17 cellular contexts compared by ENCODE assay signal in the genomic region with DNA sequence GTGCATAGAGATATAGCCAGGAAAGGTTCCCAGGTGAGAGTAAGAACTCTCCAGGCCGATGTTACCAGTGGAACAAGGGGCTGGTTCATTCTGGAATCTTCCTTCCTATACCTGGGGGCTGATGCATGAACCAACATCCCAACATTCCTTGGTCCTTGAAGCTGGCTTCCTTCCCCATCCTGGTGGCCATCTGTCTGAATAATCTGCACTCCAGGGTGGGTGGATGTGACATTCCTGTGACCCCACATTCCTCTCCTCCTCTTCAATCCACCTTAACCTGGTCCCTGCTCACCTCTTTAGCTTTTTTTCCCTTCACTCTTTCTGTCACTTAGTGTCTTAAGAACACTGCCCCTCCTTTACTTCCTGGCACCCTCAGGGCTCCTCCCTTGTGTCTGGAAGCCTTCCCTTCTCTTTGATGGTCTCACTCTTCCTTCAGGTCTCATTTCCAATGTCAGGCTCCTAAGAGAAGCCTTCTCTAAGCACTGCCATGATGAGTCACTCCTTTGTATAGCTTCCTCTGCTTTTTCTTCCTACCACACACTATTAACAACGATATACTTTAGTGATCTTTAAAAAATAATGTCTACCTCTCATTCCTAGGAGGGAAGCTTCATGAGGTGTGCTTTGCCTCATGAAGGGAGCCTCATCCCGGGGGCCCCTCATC.
DNase-seq lines count a peak whose midpoint lies in the region; ATAC-seq and TF ChIP-seq lines count a peak whose summit lies in the region.
"Had no signal": no experiment of that assay in that cellular context is flagged by ENCODE, and none has a peak within 500 bp of the region (broad histone marks: within the 10 kb centered on the region; RNA-seq: fewer than 3 reads in every experiment).

No MANE protein-coding gene starts in this region.

- no peak for TF ChIP-seq RAD21 in IMR-90 (IDR thresholded peaks at IDR 0.05; ENCODE audit: low read length)

- no peaks in the 10 kb centered on the region for H3K79me1 ChIP-seq in IMR-90 (ENCODE audit: low read depth in 1 of 2, low read length in 2 of 2)

- peak overlapping the region; percentile 34 for H3K27ac Mint-ChIP-seq in Caco-2 (ENCODE audit: unreplicated experiment)
- H3K27ac Mint-ChIP-seq in activated T-helper 2 cell treated with anti-CD3 and anti-CD28 coated beads, Interferon-gamma antibody, Interleukin-2, Interleukin-4, amounts not matched to agents 10 μg/mL and 5 μg/mL and 100 μg/mL, durations not matched to agents 14 hours and 24 hours and 36 hours: no peak overlapping the region
- H3K27ac Mint-ChIP-seq: GM23338, HFFc6 had no signal

- H4K91ac ChIP-seq in IMR-90 (ENCODE audit: insufficient read depth, low read depth, low read length): 0 out of 2 replicates have a peak overlapping the region, but pooled peaks have one; percentile 41

- H3K56ac ChIP-seq in IMR-90 (ENCODE audit: extremely low read depth, insufficient read depth, low read length): no peak overlapping the region

- peaks cover 18% of the 10 kb centered on the region for H3K4me1 Mint-ChIP-seq in Caco-2 (ENCODE audit: low read depth, unreplicated experiment)
- no peaks in the 10 kb centered on the region for H3K4me1 Mint-ChIP-seq in activated T-helper 2 cell treated with anti-CD3 and anti-CD28 coated beads, Interferon-gamma antibody, Interleukin-2, Interleukin-4, amounts not matched to agents 10 μg/mL and 5 μg/mL and 100 μg/mL, durations not matched to agents 14 hours and 24 hours and 36 hours (ENCODE audit: low read depth)
- H3K4me1 Mint-ChIP-seq: GM23338 had no signal

- peak overlapping the region; percentile 0 for H3K4me3 Mint-ChIP-seq in Caco-2 (ENCODE audit: unreplicated experiment)
- H3K4me3 Mint-ChIP-seq in activated T-helper 2 cell treated with anti-CD3 and anti-CD28 coated beads, Interferon-gamma antibody, Interleukin-2, Interleukin-4, amounts not matched to agents 10 μg/mL and 5 μg/mL and 100 μg/mL, durations not matched to agents 14 hours and 24 hours and 36 hours (ENCODE audit: low read depth): no peak overlapping the region
- H3K4me3 Mint-ChIP-seq: GM23338, HFFc6 had no signal

- no peak overlapping the region for H3K4me2 ChIP-seq in IMR-90 (ENCODE audit: low read depth, low read length)
- H3K4me2 ChIP-seq: GM23338 had no signal

- H2BK5ac ChIP-seq in IMR-90 (ENCODE audit: low read depth, low read length, poor library complexity, severe bottlenecking): no peak overlapping the region

- no peak overlapping the region for H3K9ac ChIP-seq in IMR-90 (ENCODE audit: low read depth, low read length)

- in situ Hi-C loops in IMR-90 (cut with MboI; ENCODE audit: low sequenced_read_pairs) (no loop called here), T47D (cut with HindIII; ENCODE audit: low pct_unique_long_range_greater_than_20kb, low sequenced_read_pairs) (no loop called here)

- TF ChIP-seq CTCF in Caco-2 (IDR thresholded peaks at IDR 0.05; ENCODE audit: insufficient read depth in 1 of 2, low read depth in 1 of 2, low read length in 1 of 2, severe bottlenecking in 1 of 2, unreplicated experiment in 1 of 2) (no peak), IMR-90 (conservative IDR thresholded peaks at IDR 0.05; ENCODE audit: low read depth, low read length) (no peak), uterus (IDR thresholded peaks at IDR 0.05) (no peak)

- H3K14ac ChIP-seq in IMR-90 (replicated peaks; ENCODE audit: low read depth, low read length): 0 out of 2 replicates have a peak overlapping the region, but pooled peaks have one; percentile 73

- H3K36me3 ChIP-seq in Caco-2 (ENCODE audit: control insufficient read depth, insufficient read depth, low read length) (no peaks in the 10 kb centered on the region), IMR-90 (ENCODE audit: control insufficient read depth, insufficient read depth, low read length) (no peaks in the 10 kb centered on the region), uterus (no peaks in the 10 kb centered on the region)
- H3K36me3 ChIP-seq: SJSA1 had no signal

- peak overlapping the region; percentile 89; the same call in 2 of the 3 replicates for H2BK15ac ChIP-seq in IMR-90 (ENCODE audit: low read depth, low read length)

- H3K23ac ChIP-seq in IMR-90 (ENCODE audit: low read depth, low read length): 0 out of 2 replicates have a peak overlapping the region, but pooled peaks have one; percentile 85

- dilution Hi-C loops in IMR-90 (cut with HindIII; ENCODE audit: low sequenced_read_pairs, unreplicated experiment): no loop called here

- H3K4me3 ChIP-seq in Caco-2 (ENCODE audit: low read depth, low read length) (no peak overlapping the region), IMR-90 (ENCODE audit: insufficient read depth, low read depth, low read length) (no peak overlapping the region), uterus (no peak overlapping the region)
- H3K4me3 ChIP-seq: GM23338, SJSA1 had no signal

- H3K27ac ChIP-seq in IMR-90 (ENCODE audit: insufficient read depth, low read length) (no peak overlapping the region), uterus (no peak overlapping the region)
- H3K27ac ChIP-seq: SJSA1 had no signal

- no peaks in the 10 kb centered on the region for H3K27me3 ChIP-seq in Caco-2 (replicated peaks; ENCODE audit: control insufficient read depth, insufficient read depth, low read length)
- no peaks in the 10 kb centered on the region for H3K27me3 ChIP-seq in IMR-90 (ENCODE audit: control insufficient read depth, insufficient read depth, low read length)
- no peaks in the 10 kb centered on the region for H3K27me3 ChIP-seq in uterus

- no peak overlapping the region for H4K5ac ChIP-seq in IMR-90 (ENCODE audit: low read depth, low read length)

- H3K18ac ChIP-seq in IMR-90 (ENCODE audit: low read depth, low read length): no peak overlapping the region

- no peak for TF ChIP-seq POLR2A in IMR-90 (IDR thresholded peaks at IDR 0.05; ENCODE audit: low read depth, low read length)
- no peak for TF ChIP-seq POLR2A in uterus (IDR thresholded peaks at IDR 0.05)

- H3K27me3 Mint-ChIP-seq in Caco-2 (ENCODE audit: insufficient read depth, unreplicated experiment): no peaks in the 10 kb centered on the region
- peaks cover 3% of the 10 kb centered on the region for H3K27me3 Mint-ChIP-seq in activated T-helper 2 cell treated with anti-CD3 and anti-CD28 coated beads, Interferon-gamma antibody, Interleukin-2, Interleukin-4, amounts not matched to agents 10 μg/mL and 5 μg/mL and 100 μg/mL, durations not matched to agents 14 hours and 24 hours and 36 hours (ENCODE audit: low read depth)

- intact Hi-C loops in Caco-2 (cut with micrococcal nuclease; ENCODE audit: unreplicated experiment) (loop anchor here (1.0 to 5.0 kb wide), 2 partner anchors 21 to 209 kb away; partner anchors contain the start of gene STC2), IMR-90 (cut with micrococcal nuclease) (loop anchor here (2.0 kb wide), 1 partner anchor 19 kb away; no protein-coding TSS in a partner anchor), uterus (cut with DNase I; ENCODE audit: low total_unique reads) (no loop called here)
- intact Hi-C loops in activated T-helper 2 cell treated with anti-CD3 and anti-CD28 coated beads, Interferon-gamma antibody, Interleukin-2, Interleukin-4, amounts not matched to agents 10 μg/mL and 5 μg/mL and 100 μg/mL, durations not matched to agents 14 hours and 24 hours and 36 hours (cut with micrococcal nuclease): no loop called here

- no CpG with 5 or more reads among the region's 3 CpGs for whole genome bisulfite sequencing in IMR-90 (ENCODE audit: extremely low coverage in 2 of 2, insufficient read length in 1 of 2), 2 experiments

- H3K9me1 ChIP-seq in IMR-90 (ENCODE audit: insufficient read depth, low read length): peaks cover 6% of the 10 kb centered on the region

- no peak overlapping the region for H2AK9ac ChIP-seq in IMR-90 (replicated peaks; ENCODE audit: low read depth, low read length, poor library complexity)

- peak overlapping the region; percentile 73 for H2AFZ ChIP-seq in IMR-90 (replicated peaks; ENCODE audit: low read length, poor library complexity)
- H2AFZ ChIP-seq: GM23338 had no signal

- CTCF ChIA-PET in Caco-2 (lab: Charles Lee): no interaction called here
- CTCF ChIA-PET in IMR-90 (lab: Yijun Ruan, JAX): no interaction called here

- no peaks in the 10 kb centered on the region for H4K20me1 ChIP-seq in IMR-90 (ENCODE audit: insufficient read depth, low read length)

- ATAC-seq in IMR-90 (ENCODE audit: low read depth): peak; percentile 74
- ATAC-seq: GM23338 had no signal

- peak overlapping the region; percentile 53; the same call in 1 of the 2 replicates for H2BK20ac ChIP-seq in IMR-90 (ENCODE audit: low read depth, low read length)

- H2AK5ac ChIP-seq in IMR-90 (ENCODE audit: low read depth, low read length): peak overlapping the region; percentile 78; the same call in 1 of the 2 replicates

- H3K4me1 ChIP-seq in Caco-2 (peaks cover 35% of the 10 kb centered on the region), IMR-90 (ENCODE audit: control insufficient read depth, insufficient read depth, low read length) (no peaks in the 10 kb centered on the region; the same call in 1 of the 2 replicates), uterus (no peaks in the 10 kb centered on the region)
- H3K4me1 ChIP-seq: SJSA1 had no signal

- peaks cover 13% of the 10 kb centered on the region for H3K9me3 Mint-ChIP-seq in Caco-2 (ENCODE audit: unreplicated experiment)
- H3K9me3 Mint-ChIP-seq in activated T-helper 2 cell treated with anti-CD3 and anti-CD28 coated beads, Interferon-gamma antibody, Interleukin-2, Interleukin-4, amounts not matched to agents 10 μg/mL and 5 μg/mL and 100 μg/mL, durations not matched to agents 14 hours and 24 hours and 36 hours: no peaks in the 10 kb centered on the region
- H3K9me3 Mint-ChIP-seq: GM23338, HFFc6 had no signal

- peak overlapping the region in 1 of 2 experiments; percentile 1; a peak in 1 of 4 replicates for H4K8ac ChIP-seq in IMR-90 (ENCODE audit: low read depth in 2 of 2, low read length in 2 of 2)

- DNase-seq in Caco-2: peak in 1 of 2 experiments; percentile 72
- peak; percentile 48 for DNase-seq in IMR-90
- peak; percentile 15 to 99 for DNase-seq in T47D (ENCODE audit: low read depth in 1 of 2, low spot score in 1 of 2)
- DNase-seq in glomerular visceral epithelial cell (ENCODE audit: extremely low spot score): peak; percentile 25
- no peak for DNase-seq in activated T-helper 2 cell treated with anti-CD3 and anti-CD28 coated beads, Interferon-gamma antibody, Interleukin-2, Interleukin-4, amounts not matched to agents 10 μg/mL and 5 μg/mL and 100 μg/mL, durations not matched to agents 14 hours and 24 hours and 36 hours (ENCODE audit: low spot score)
- DNase-seq in uterus: no peak
- no peak for DNase-seq in activated naive CD4-positive, alpha-beta T cell (lab: John Stamatoyannopoulos, UW)
- no peak for DNase-seq in stimulated activated CD4-positive, alpha-beta T cell treated with anti-CD3 and anti-CD28 coated beads, Interleukin-12 subunit alpha, Interleukin-12 subunit beta, amount 100 ng/mL, for 4 hours
- DNase-seq: C1 segment of cervical spinal cord, DMS153, HFFc6, KG1, NCI-H1417 treated with DMSO at 0.1 percent for 48 hours, NCI-H2029, NCI-H510A had no signal

- peaks cover 4% of the 10 kb centered on the region; the same call in 1 of the 2 replicates for H3K9me3 ChIP-seq in Caco-2
- H3K9me3 ChIP-seq in IMR-90 (ENCODE audit: control insufficient read depth, insufficient read depth, low read length): no peaks in the 10 kb centered on the region
- no peaks in the 10 kb centered on the region for H3K9me3 ChIP-seq in uterus

- peaks cover 5% of the 10 kb centered on the region for H3K36me3 Mint-ChIP-seq in Caco-2 (ENCODE audit: insufficient read depth, unreplicated experiment)
- no peaks in the 10 kb centered on the region for H3K36me3 Mint-ChIP-seq in activated T-helper 2 cell treated with anti-CD3 and anti-CD28 coated beads, Interferon-gamma antibody, Interleukin-2, Interleukin-4, amounts not matched to agents 10 μg/mL and 5 μg/mL and 100 μg/mL, durations not matched to agents 14 hours and 24 hours and 36 hours (ENCODE audit: low read depth)

- POLR2A ChIA-PET in Caco-2 (lab: Charles Lee) (no interaction called here), IMR-90 (lab: Charles Lee; ENCODE audit: unreplicated experiment) (no interaction called here)

- H2BK120ac ChIP-seq in IMR-90 (ENCODE audit: low read depth, low read length): peak overlapping the region; percentile 73

- H3K4ac ChIP-seq in IMR-90 (ENCODE audit: low read depth, low read length): peak overlapping the region; percentile 64

- no TSS peak for BruUV-seq in Caco-2 (replicated peaks; lab: Mats Ljungman, UMichigan)
- BruUV-seq in IMR-90 (replicated peaks; lab: Mats Ljungman, UMichigan): no TSS peak

Comparison
In these comparisons a context has a peak if more than half of its experiments do, and no peak if none do; other contexts are left out.
1. DNase-seq: peak in IMR-90 (single experiment), T47D (2 of 2) and glomerular visceral epithelial cell (single experiment); none in activated T-helper 2 cell treated with anti-CD3 and anti-CD28 coated beads, Interferon-gamma antibody, Interleukin-2, Interleukin-4, amounts not matched to agents 10 μg/mL and 5 μg/mL and 100 μg/mL, durations not matched to agents 14 hours and 24 hours and 36 hours (single experiment), uterus (0 of 2), activated naive CD4-positive, alpha-beta T cell (0 of 4) and stimulated activated CD4-positive, alpha-beta T cell treated with anti-CD3 and anti-CD28 coated beads, Interleukin-12 subunit alpha, Interleukin-12 subunit beta, amount 100 ng/mL, for 4 hours (single experiment).
2. intact Hi-C loops: an anchor here in Caco-2 (1.0 to 5.0 kb wide) and IMR-90 (2.0 kb wide); none called in activated T-helper 2 cell treated with anti-CD3 and anti-CD28 coated beads, Interferon-gamma antibody, Interleukin-2, Interleukin-4, amounts not matched to agents 10 μg/mL and 5 μg/mL and 100 μg/mL, durations not matched to agents 14 hours and 24 hours and 36 hours and uterus.